Comparison of ENCODE assay signal across 13 cellular contexts in the genomic region with DNA sequence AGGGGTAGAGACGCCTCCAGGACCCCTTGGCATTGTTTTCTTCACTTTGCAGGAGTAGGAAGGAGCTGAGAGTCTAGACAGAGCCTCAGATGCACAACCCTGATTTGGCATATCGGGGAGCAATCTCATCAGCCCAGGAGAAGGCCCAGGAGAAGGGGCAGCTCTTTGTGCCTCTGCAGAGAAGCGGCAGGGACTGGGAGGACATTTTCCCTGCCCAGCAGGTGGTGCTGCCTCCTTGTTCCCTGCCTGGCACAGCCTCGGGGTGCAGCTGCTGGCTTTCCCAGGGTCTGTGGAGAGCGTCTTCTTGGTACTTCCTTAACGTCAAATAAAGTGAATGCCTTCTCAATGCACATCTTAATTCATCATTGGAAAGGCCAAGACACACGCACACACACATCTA.
DNase-seq lines count a peak whose midpoint lies in the region; ATAC-seq and TF ChIP-seq lines count a peak whose summit lies in the region.
"Had no signal": no experiment of that assay in that cellular context is flagged by ENCODE, and none has a peak within 500 bp of the region (broad histone marks: within the 10 kb centered on the region; RNA-seq: fewer than 3 reads in every experiment).

No MANE protein-coding gene starts in this region.

- POLR2A ChIA-PET in MCF 10A (lab: Yijun Ruan, JAX) = no interaction called here
- POLR2A ChIA-PET in activated CD4-positive, alpha-beta T cell treated with anti-CD3 and anti-CD28 coated beads, Interleukin-2, amount 10 ng/mL, durations not matched to agents 7 days and 5 days (lab: Charles Lee) = no interaction called here

- peak; percentile 49 for ATAC-seq in stimulated activated naive CD8-positive, alpha-beta T cell treated with anti-CD3 and anti-CD28 coated beads, Interleukin-15, amount 100 ng/mL, for 72 hours
- ATAC-seq: WTC11 had no signal

- BruUV-seq in MCF 10A (replicated peaks; lab: Mats Ljungman, UMichigan) (no TSS peak), mammary epithelial cell (replicated peaks; lab: Mats Ljungman, UMichigan) (no TSS peak)

- H3K9me3 ChIP-seq in mammary epithelial cell (replicated peaks; ENCODE audit: insufficient read depth, low read length) = peaks cover 7% of the 10 kb centered on the region

- WGBS in mammary epithelial cell (ENCODE audit: low coverage, missing lambda C conversion rate) = 49% methylated on average over 6 of the region's 7 CpGs

- in situ Hi-C loops in mammary epithelial cell (cut with MboI; ENCODE audit: low sequenced_read_pairs in 2 of 2) = no loop called here

- no peaks in the 10 kb centered on the region for H3K79me2 ChIP-seq in mammary epithelial cell (ENCODE audit: insufficient read depth, low read length)

- H3K9me3 Mint-ChIP-seq in MCF 10A (ENCODE audit: unreplicated experiment) = no peaks in the 10 kb centered on the region
- no peaks in the 10 kb centered on the region for H3K9me3 Mint-ChIP-seq in activated CD4-positive, alpha-beta T cell treated with anti-CD3 and anti-CD28 coated beads, Interleukin-2, amount 10 ng/mL, durations not matched to agents 7 days and 5 days
- no peaks in the 10 kb centered on the region for H3K9me3 Mint-ChIP-seq in stimulated activated naive CD8-positive, alpha-beta T cell treated with anti-CD3 and anti-CD28 coated beads, Interleukin-15, amount 100 ng/mL, for 72 hours
- H3K9me3 Mint-ChIP-seq in progenitor cell of endocrine pancreas (ENCODE audit: low read depth) = peaks cover 55% of the 10 kb centered on the region
- H3K9me3 Mint-ChIP-seq: CD8-positive, alpha-beta T cell had no signal

- H3K27me3 Mint-ChIP-seq in MCF 10A (ENCODE audit: insufficient read depth, unreplicated experiment) (no peaks in the 10 kb centered on the region), progenitor cell of endocrine pancreas (no peaks in the 10 kb centered on the region)
- H3K27me3 Mint-ChIP-seq in activated CD4-positive, alpha-beta T cell treated with anti-CD3 and anti-CD28 coated beads, Interleukin-2, amount 10 ng/mL, durations not matched to agents 7 days and 5 days = peaks cover 3% of the 10 kb centered on the region
- peaks cover 6% of the 10 kb centered on the region for H3K27me3 Mint-ChIP-seq in stimulated activated naive CD8-positive, alpha-beta T cell treated with anti-CD3 and anti-CD28 coated beads, Interleukin-15, amount 100 ng/mL, for 72 hours

- H3K27ac ChIP-seq in mammary epithelial cell (ENCODE audit: insufficient read depth, low read depth, low read length) = no peak overlapping the region
- H3K27ac ChIP-seq: PC-9 had no signal

- H3K4me1 Mint-ChIP-seq in MCF 10A (ENCODE audit: insufficient read depth, unreplicated experiment) (no peaks in the 10 kb centered on the region), progenitor cell of endocrine pancreas (ENCODE audit: low read depth) (no peaks in the 10 kb centered on the region)
- H3K4me1 Mint-ChIP-seq in activated CD4-positive, alpha-beta T cell treated with anti-CD3 and anti-CD28 coated beads, Interleukin-2, amount 10 ng/mL, durations not matched to agents 7 days and 5 days = peaks cover 16% of the 10 kb centered on the region
- peaks cover 15% of the 10 kb centered on the region for H3K4me1 Mint-ChIP-seq in stimulated activated naive CD8-positive, alpha-beta T cell treated with anti-CD3 and anti-CD28 coated beads, Interleukin-15, amount 100 ng/mL, for 72 hours
- H3K4me1 Mint-ChIP-seq: WTC11 had no signal

- no peaks in the 10 kb centered on the region for H3K4me1 ChIP-seq in mammary epithelial cell (ENCODE audit: insufficient read depth, low read length)

- H3K4me3 Mint-ChIP-seq in MCF 10A (ENCODE audit: unreplicated experiment) (no peak overlapping the region), progenitor cell of endocrine pancreas (ENCODE audit: low read depth) (no peak overlapping the region)
- H3K4me3 Mint-ChIP-seq in activated CD4-positive, alpha-beta T cell treated with anti-CD3 and anti-CD28 coated beads, Interleukin-2, amount 10 ng/mL, durations not matched to agents 7 days and 5 days = no peak overlapping the region
- H3K4me3 Mint-ChIP-seq in stimulated activated naive CD8-positive, alpha-beta T cell treated with anti-CD3 and anti-CD28 coated beads, Interleukin-15, amount 100 ng/mL, for 72 hours = no peak overlapping the region
- H3K4me3 Mint-ChIP-seq: CD8-positive, alpha-beta T cell; WTC11 had no signal

- dilution Hi-C loops in mammary epithelial cell (cut with HindIII; ENCODE audit: low sequenced_read_pairs) = no loop called here

- H3K9ac ChIP-seq in mammary epithelial cell (ENCODE audit: insufficient read depth, low read length) = no peak overlapping the region

- H2AFZ ChIP-seq in mammary epithelial cell (ENCODE audit: low read depth, low read length) = no peak overlapping the region
- H2AFZ ChIP-seq: PC-9 had no signal

- H3K4me3 ChIP-seq in mammary epithelial cell (replicated peaks in 1 of 3; ENCODE audit: insufficient read depth in 1 of 3, low read depth in 2 of 3, low read length in 3 of 3) = no peak overlapping the region
- H3K4me3 ChIP-seq: PC-9 had no signal

- DNase-seq in MCF 10A (ENCODE audit: unreplicated experiment) (peak; percentile 16), mammary epithelial cell (no peak), MV-4-11 (lab: John Stamatoyannopoulos, UW) (peak; percentile 34), GM20000 (ENCODE audit: low spot score) (no peak), putamen (ENCODE audit: low spot score) (no peak), progenitor cell of endocrine pancreas (ENCODE audit: low spot score, unreplicated experiment) (no peak)
- peak; percentile 47 for DNase-seq in activated CD4-positive, alpha-beta T cell treated with anti-CD3 and anti-CD28 coated beads, Interleukin-2, amount 10 ng/mL, durations not matched to agents 7 days and 5 days
- no peak for DNase-seq in stimulated activated naive CD8-positive, alpha-beta T cell treated with anti-CD3 and anti-CD28 coated beads, Interleukin-15, amount 100 ng/mL, for 72 hours
- DNase-seq: aorta, midbrain, PC-9 had no signal

- H3K36me3 ChIP-seq in mammary epithelial cell (ENCODE audit: insufficient read depth, low read length) = no peaks in the 10 kb centered on the region

- H3K27ac Mint-ChIP-seq in MCF 10A (ENCODE audit: low read depth, unreplicated experiment) (no peak overlapping the region), progenitor cell of endocrine pancreas (no peak overlapping the region)
- H3K27ac Mint-ChIP-seq in activated CD4-positive, alpha-beta T cell treated with anti-CD3 and anti-CD28 coated beads, Interleukin-2, amount 10 ng/mL, durations not matched to agents 7 days and 5 days = no peak overlapping the region
- H3K27ac Mint-ChIP-seq in stimulated activated naive CD8-positive, alpha-beta T cell treated with anti-CD3 and anti-CD28 coated beads, Interleukin-15, amount 100 ng/mL, for 72 hours = no peak overlapping the region
- H3K27ac Mint-ChIP-seq: CD8-positive, alpha-beta T cell; WTC11 had no signal

- no peaks in the 10 kb centered on the region for H4K20me1 ChIP-seq in mammary epithelial cell (ENCODE audit: insufficient read depth, low read length)

- no peak overlapping the region for H3K4me2 ChIP-seq in mammary epithelial cell (ENCODE audit: insufficient read depth, low read depth, low read length)
- H3K4me2 ChIP-seq: PC-9 had no signal

- peak; percentile 20 for TF ChIP-seq CTCF in MCF 10A (IDR thresholded peaks at IDR 0.05; ENCODE audit: unreplicated experiment)
- no peak for TF ChIP-seq CTCF in mammary epithelial cell (conservative IDR thresholded peaks at IDR 0.05 in 1 of 2, IDR thresholded peaks at IDR 0.05 in 1 of 2; ENCODE audit: extremely low read depth in 1 of 2, insufficient read depth in 1 of 2, low read depth in 1 of 2, low read length in 2 of 2)
- TF ChIP-seq CTCF in GM20000 (IDR thresholded peaks at IDR 0.05; ENCODE audit: extremely low read depth, missing control alignments) = no peak
- no peak for TF ChIP-seq CTCF in progenitor cell of endocrine pancreas (IDR thresholded peaks at IDR 0.05; ENCODE audit: unreplicated experiment)

- no peaks in the 10 kb centered on the region for H3K36me3 Mint-ChIP-seq in MCF 10A (ENCODE audit: insufficient read depth, unreplicated experiment)
- no peaks in the 10 kb centered on the region for H3K36me3 Mint-ChIP-seq in activated CD4-positive, alpha-beta T cell treated with anti-CD3 and anti-CD28 coated beads, Interleukin-2, amount 10 ng/mL, durations not matched to agents 7 days and 5 days (ENCODE audit: low read depth)
- H3K36me3 Mint-ChIP-seq in progenitor cell of endocrine pancreas (ENCODE audit: insufficient read depth) = peaks cover 4% of the 10 kb centered on the region
- H3K36me3 Mint-ChIP-seq: CD8-positive, alpha-beta T cell had no signal

- intact Hi-C loops in MCF 10A (cut with micrococcal nuclease) (loop anchor here (10.0 kb wide), 1 partner anchor 391 kb away; no protein-coding TSS in a partner anchor), mammary epithelial cell (cut with micrococcal nuclease) (no loop called here)

- CTCF ChIA-PET in MCF 10A (lab: Yijun Ruan, JAX) (interaction anchor here (0.6 to 1.4 kb wide), 18 partner anchors 10 to 475 kb away, joined by 3 to 6 read pairs (median 3); no protein-coding TSS in a partner anchor), mammary epithelial cell (lab: Charles Lee; ENCODE audit: low non-redundant PET) (no interaction called here)
- CTCF ChIA-PET in activated CD4-positive, alpha-beta T cell treated with anti-CD3 and anti-CD28 coated beads, Interleukin-2, amount 10 ng/mL, durations not matched to agents 7 days and 5 days (lab: Charles Lee) = interaction anchor here (0.8 to 2.2 kb wide), 6 partner anchors 11 to 99 kb away, joined by 3 to 13 read pairs (median 3); no protein-coding TSS in a partner anchor

- no peaks in the 10 kb centered on the region for H3K27me3 ChIP-seq in mammary epithelial cell (ENCODE audit: insufficient read depth, low read length)

Comparison
In these comparisons a context has a peak if more than half of its experiments do, and no peak if none do; other contexts are left out.
1. DNase-seq: peak in MCF 10A (single experiment), MV-4-11 (single experiment) and activated CD4-positive, alpha-beta T cell treated with anti-CD3 and anti-CD28 coated beads, Interleukin-2, amount 10 ng/mL, durations not matched to agents 7 days and 5 days (single experiment); none in mammary epithelial cell (single experiment), stimulated activated naive CD8-positive, alpha-beta T cell treated with anti-CD3 and anti-CD28 coated beads, Interleukin-15, amount 100 ng/mL, for 72 hours (0 of 2), GM20000 (single experiment), putamen (single experiment) and progenitor cell of endocrine pancreas (single experiment).